Comparison of ENCODE assay signal across 1 cellular context in genomic region chrX:23694606-23695005, GRCh38.
TF ChIP-seq lines count a peak whose summit lies in the region.

No MANE protein-coding gene starts in this region.

TF ChIP-seq in IMR-90, 13 proteins besides CTCF, POLR2A, EP300 and RAD21 (continued from another document):
- TF ChIP-seq BHLHE40 (IDR thresholded peaks at IDR 0.05; ENCODE audit: low read depth, low read length) = no peak
